1 cellular context compared by ENCODE assay signal in genomic region chr1:40315239-40315794, GRCh38.
TF ChIP-seq lines count a peak whose summit lies in the region.

No MANE protein-coding gene starts in this region.

TF ChIP-seq in H1, 55 proteins besides CTCF, POLR2A, EP300 and RAD21:
- no peak for TF ChIP-seq RXRA (IDR thresholded peaks at IDR 0.05; ENCODE audit: insufficient read depth, low read depth, low read length)
- TF ChIP-seq HDAC6 (IDR thresholded peaks at IDR 0.05; ENCODE audit: low read depth, low read length) = no peak
- no peak for TF ChIP-seq ZNF274 (IDR thresholded peaks at IDR 0.05; ENCODE audit: borderline replicate concordance, extremely low read depth, low read length)
- peak in 1 of 2 experiments; percentile 49; a peak in 1 of 4 replicates for TF ChIP-seq HDAC2 (IDR thresholded peaks at IDR 0.05; ENCODE audit: borderline replicate concordance in 1 of 2, low read depth in 2 of 2, low read length in 2 of 2)
- TF ChIP-seq TAF7 (optimal IDR thresholded peaks at IDR 0.05; ENCODE audit: borderline replicate concordance, low read depth, low read length) = no peak
- TF ChIP-seq TAF1 (IDR thresholded peaks at IDR 0.05; ENCODE audit: low read depth, low read length) = peak; percentile 67
- TF ChIP-seq TEAD4 (IDR thresholded peaks at IDR 0.05; ENCODE audit: low read depth, low read length) = no peak
- TF ChIP-seq CTBP2 (IDR thresholded peaks at IDR 0.05; ENCODE audit: borderline replicate concordance, insufficient read depth, insufficient read length, low read length) = no peak
- peak; percentile 40; the same call in 1 of the 2 replicates for TF ChIP-seq CREB1 (IDR thresholded peaks at IDR 0.05)
- 0 out of 2 replicates have a peak, but pooled peaks have one; percentile 53 for TF ChIP-seq YY1 (IDR thresholded peaks at IDR 0.05; ENCODE audit: low read depth, low read length)
- TF ChIP-seq, protein P1, sequence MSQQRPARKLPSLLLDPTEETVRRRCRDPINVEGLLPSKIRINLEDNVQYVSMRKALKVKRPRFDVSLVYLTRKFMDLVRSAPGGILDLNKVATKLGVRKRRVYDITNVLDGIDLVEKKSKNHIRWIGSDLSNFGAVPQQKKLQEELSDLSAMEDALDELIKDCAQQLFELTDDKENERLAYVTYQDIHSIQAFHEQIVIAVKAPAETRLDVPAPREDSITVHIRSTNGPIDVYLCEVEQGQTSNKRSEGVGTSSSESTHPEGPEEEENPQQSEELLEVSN (IDR thresholded peaks at IDR 0.05) = peak; percentile 53; the same call in 1 of the 2 replicates
- TF ChIP-seq RNF2 (IDR thresholded peaks at IDR 0.05; ENCODE audit: borderline replicate concordance, low read depth, low read length, missing control alignments, poor library complexity, severe bottlenecking) = no peak
- TF ChIP-seq SIX5 (IDR thresholded peaks at IDR 0.05; ENCODE audit: low read depth, low read length) = no peak
- TF ChIP-seq EGR1 (IDR thresholded peaks at IDR 0.05; ENCODE audit: borderline replicate concordance, low read depth, low read length) = no peak
- no peak for TF ChIP-seq MAFK (IDR thresholded peaks at IDR 0.05; ENCODE audit: low read depth, low read length)
- no peak for TF ChIP-seq NRF1 (IDR thresholded peaks at IDR 0.05; ENCODE audit: low read depth, low read length)
- no peak for TF ChIP-seq PHF8 (conservative IDR thresholded peaks at IDR 0.05; ENCODE audit: low read depth, low read length)
- TF ChIP-seq FOSL1 (IDR thresholded peaks at IDR 0.05; ENCODE audit: insufficient read depth, low read depth, low read length) = no peak
- TF ChIP-seq TCF12 (IDR thresholded peaks at IDR 0.05; ENCODE audit: low read depth, low read length) = 0 out of 2 replicates have a peak, but pooled peaks have one; percentile 18
- peak; percentile 69; the same call in 1 of the 2 replicates for TF ChIP-seq GTF2F1 (IDR thresholded peaks at IDR 0.05; ENCODE audit: borderline replicate concordance, low read depth, low read length)
- no peak for TF ChIP-seq RBBP5 (IDR thresholded peaks at IDR 0.05; ENCODE audit: borderline replicate concordance, low read depth, low read length)
- TF ChIP-seq SRF (IDR thresholded peaks at IDR 0.05; ENCODE audit: low read depth, low read length) = no peak
- TF ChIP-seq BCL11A (IDR thresholded peaks at IDR 0.05; ENCODE audit: low read depth in 2 of 2, low read length in 2 of 2) = no peak
- TF ChIP-seq EZH2 (IDR thresholded peaks at IDR 0.05; ENCODE audit: low read depth, low read length, severe bottlenecking) = no peak
- no peak for TF ChIP-seq POLR2AphosphoS5 (IDR thresholded peaks at IDR 0.05; ENCODE audit: low read depth, low read length)
- TF ChIP-seq, protein P2, sequence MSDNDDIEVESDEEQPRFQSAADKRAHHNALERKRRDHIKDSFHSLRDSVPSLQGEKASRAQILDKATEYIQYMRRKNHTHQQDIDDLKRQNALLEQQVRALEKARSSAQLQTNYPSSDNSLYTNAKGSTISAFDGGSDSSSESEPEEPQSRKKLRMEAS (IDR thresholded peaks at IDR 0.05) = peak; percentile 83; the same call in 1 of the 2 replicates
- TF ChIP-seq SAP30 (IDR thresholded peaks at IDR 0.05; ENCODE audit: insufficient read depth, insufficient replicate concordance, low read length) = no peak
- TF ChIP-seq SP2 (IDR thresholded peaks at IDR 0.05; ENCODE audit: low read length) = no peak
- TF ChIP-seq, protein P3, sequence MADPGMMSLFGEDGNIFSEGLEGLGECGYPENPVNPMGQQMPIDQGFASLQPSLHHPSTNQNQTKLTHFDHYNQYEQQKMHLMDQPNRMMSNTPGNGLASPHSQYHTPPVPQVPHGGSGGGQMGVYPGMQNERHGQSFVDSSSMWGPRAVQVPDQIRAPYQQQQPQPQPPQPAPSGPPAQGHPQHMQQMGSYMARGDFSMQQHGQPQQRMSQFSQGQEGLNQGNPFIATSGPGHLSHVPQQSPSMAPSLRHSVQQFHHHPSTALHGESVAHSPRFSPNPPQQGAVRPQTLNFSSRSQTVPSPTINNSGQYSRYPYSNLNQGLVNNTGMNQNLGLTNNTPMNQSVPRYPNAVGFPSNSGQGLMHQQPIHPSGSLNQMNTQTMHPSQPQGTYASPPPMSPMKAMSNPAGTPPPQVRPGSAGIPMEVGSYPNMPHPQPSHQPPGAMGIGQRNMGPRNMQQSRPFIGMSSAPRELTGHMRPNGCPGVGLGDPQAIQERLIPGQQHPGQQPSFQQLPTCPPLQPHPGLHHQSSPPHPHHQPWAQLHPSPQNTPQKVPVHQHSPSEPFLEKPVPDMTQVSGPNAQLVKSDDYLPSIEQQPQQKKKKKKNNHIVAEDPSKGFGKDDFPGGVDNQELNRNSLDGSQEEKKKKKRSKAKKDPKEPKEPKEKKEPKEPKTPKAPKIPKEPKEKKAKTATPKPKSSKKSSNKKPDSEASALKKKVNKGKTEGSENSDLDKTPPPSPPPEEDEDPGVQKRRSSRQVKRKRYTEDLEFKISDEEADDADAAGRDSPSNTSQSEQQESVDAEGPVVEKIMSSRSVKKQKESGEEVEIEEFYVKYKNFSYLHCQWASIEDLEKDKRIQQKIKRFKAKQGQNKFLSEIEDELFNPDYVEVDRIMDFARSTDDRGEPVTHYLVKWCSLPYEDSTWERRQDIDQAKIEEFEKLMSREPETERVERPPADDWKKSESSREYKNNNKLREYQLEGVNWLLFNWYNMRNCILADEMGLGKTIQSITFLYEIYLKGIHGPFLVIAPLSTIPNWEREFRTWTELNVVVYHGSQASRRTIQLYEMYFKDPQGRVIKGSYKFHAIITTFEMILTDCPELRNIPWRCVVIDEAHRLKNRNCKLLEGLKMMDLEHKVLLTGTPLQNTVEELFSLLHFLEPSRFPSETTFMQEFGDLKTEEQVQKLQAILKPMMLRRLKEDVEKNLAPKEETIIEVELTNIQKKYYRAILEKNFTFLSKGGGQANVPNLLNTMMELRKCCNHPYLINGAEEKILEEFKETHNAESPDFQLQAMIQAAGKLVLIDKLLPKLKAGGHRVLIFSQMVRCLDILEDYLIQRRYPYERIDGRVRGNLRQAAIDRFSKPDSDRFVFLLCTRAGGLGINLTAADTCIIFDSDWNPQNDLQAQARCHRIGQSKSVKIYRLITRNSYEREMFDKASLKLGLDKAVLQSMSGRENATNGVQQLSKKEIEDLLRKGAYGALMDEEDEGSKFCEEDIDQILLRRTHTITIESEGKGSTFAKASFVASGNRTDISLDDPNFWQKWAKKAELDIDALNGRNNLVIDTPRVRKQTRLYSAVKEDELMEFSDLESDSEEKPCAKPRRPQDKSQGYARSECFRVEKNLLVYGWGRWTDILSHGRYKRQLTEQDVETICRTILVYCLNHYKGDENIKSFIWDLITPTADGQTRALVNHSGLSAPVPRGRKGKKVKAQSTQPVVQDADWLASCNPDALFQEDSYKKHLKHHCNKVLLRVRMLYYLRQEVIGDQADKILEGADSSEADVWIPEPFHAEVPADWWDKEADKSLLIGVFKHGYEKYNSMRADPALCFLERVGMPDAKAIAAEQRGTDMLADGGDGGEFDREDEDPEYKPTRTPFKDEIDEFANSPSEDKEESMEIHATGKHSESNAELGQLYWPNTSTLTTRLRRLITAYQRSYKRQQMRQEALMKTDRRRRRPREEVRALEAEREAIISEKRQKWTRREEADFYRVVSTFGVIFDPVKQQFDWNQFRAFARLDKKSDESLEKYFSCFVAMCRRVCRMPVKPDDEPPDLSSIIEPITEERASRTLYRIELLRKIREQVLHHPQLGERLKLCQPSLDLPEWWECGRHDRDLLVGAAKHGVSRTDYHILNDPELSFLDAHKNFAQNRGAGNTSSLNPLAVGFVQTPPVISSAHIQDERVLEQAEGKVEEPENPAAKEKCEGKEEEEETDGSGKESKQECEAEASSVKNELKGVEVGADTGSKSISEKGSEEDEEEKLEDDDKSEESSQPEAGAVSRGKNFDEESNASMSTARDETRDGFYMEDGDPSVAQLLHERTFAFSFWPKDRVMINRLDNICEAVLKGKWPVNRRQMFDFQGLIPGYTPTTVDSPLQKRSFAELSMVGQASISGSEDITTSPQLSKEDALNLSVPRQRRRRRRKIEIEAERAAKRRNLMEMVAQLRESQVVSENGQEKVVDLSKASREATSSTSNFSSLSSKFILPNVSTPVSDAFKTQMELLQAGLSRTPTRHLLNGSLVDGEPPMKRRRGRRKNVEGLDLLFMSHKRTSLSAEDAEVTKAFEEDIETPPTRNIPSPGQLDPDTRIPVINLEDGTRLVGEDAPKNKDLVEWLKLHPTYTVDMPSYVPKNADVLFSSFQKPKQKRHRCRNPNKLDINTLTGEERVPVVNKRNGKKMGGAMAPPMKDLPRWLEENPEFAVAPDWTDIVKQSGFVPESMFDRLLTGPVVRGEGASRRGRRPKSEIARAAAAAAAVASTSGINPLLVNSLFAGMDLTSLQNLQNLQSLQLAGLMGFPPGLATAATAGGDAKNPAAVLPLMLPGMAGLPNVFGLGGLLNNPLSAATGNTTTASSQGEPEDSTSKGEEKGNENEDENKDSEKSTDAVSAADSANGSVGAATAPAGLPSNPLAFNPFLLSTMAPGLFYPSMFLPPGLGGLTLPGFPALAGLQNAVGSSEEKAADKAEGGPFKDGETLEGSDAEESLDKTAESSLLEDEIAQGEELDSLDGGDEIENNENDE (IDR thresholded peaks at IDR 0.05; ENCODE audit: insufficient replicate concordance, low read length) = no peak
- no peak for TF ChIP-seq SUZ12 (IDR thresholded peaks at IDR 0.05; ENCODE audit: low read length)
- TF ChIP-seq POU5F1 (IDR thresholded peaks at IDR 0.05; ENCODE audit: low read depth, low read length) = no peak
- TF ChIP-seq, protein P4, sequence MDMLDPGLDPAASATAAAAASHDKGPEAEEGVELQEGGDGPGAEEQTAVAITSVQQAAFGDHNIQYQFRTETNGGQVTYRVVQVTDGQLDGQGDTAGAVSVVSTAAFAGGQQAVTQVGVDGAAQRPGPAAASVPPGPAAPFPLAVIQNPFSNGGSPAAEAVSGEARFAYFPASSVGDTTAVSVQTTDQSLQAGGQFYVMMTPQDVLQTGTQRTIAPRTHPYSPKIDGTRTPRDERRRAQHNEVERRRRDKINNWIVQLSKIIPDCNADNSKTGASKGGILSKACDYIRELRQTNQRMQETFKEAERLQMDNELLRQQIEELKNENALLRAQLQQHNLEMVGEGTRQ (IDR thresholded peaks at IDR 0.05; ENCODE audit: low read length) = no peak
- 0 out of 4 replicates have a peak, but pooled peaks have one; percentile 33 to 78 for TF ChIP-seq SIN3A (conservative IDR thresholded peaks at IDR 0.05 in 1 of 2, IDR thresholded peaks at IDR 0.05 in 1 of 2; ENCODE audit: low read depth in 1 of 2, low read length in 2 of 2)
- peak; percentile 65; the same call in 1 of the 2 replicates for TF ChIP-seq SP4 (IDR thresholded peaks at IDR 0.05; ENCODE audit: low read length)
- no peak for TF ChIP-seq JUN (IDR thresholded peaks at IDR 0.05; ENCODE audit: low read depth, low read length)
- TF ChIP-seq RFX5 (IDR thresholded peaks at IDR 0.05; ENCODE audit: borderline replicate concordance, low read depth, low read length) = no peak
- TF ChIP-seq GABPA (IDR thresholded peaks at IDR 0.05; ENCODE audit: borderline replicate concordance, insufficient read depth, low read length) = peak; percentile 40; the same call in 1 of the 2 replicates
- TF ChIP-seq, protein P5, sequence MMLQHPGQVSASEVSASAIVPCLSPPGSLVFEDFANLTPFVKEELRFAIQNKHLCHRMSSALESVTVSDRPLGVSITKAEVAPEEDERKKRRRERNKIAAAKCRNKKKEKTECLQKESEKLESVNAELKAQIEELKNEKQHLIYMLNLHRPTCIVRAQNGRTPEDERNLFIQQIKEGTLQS (IDR thresholded peaks at IDR 0.05; ENCODE audit: insufficient read depth, low read depth, low read length) = no peak
- no peak for TF ChIP-seq ASH2L (IDR thresholded peaks at IDR 0.05; ENCODE audit: low read length)
- no peak for TF ChIP-seq ATF2 (IDR thresholded peaks at IDR 0.05; ENCODE audit: low read length)
- TF ChIP-seq JUND (IDR thresholded peaks at IDR 0.05; ENCODE audit: low read length) = no peak
- TF ChIP-seq CBX5 (IDR thresholded peaks at IDR 0.05; ENCODE audit: low read depth, low read length) = no peak
- TF ChIP-seq TBP (IDR thresholded peaks at IDR 0.05; ENCODE audit: low read depth, low read length) = no peak
- peak; percentile 55 for TF ChIP-seq KDM4A (IDR thresholded peaks at IDR 0.05; ENCODE audit: low read depth, low read length, severe bottlenecking)
- peak; percentile 40; the same call in 1 of the 2 replicates for TF ChIP-seq CHD2 (IDR thresholded peaks at IDR 0.05; ENCODE audit: low read length)
- TF ChIP-seq SIRT6 (IDR thresholded peaks at IDR 0.05; ENCODE audit: low read length) = no peak
- no peak for TF ChIP-seq BACH1 (IDR thresholded peaks at IDR 0.05; ENCODE audit: low read length)
- no peak for TF ChIP-seq CEBPB (IDR thresholded peaks at IDR 0.05; ENCODE audit: low read depth, low read length)
- no peak for TF ChIP-seq NANOG (IDR thresholded peaks at IDR 0.05; ENCODE audit: insufficient read depth, low read depth, low read length, poor library complexity, severe bottlenecking)
- TF ChIP-seq CBX8 (IDR thresholded peaks at IDR 0.05; ENCODE audit: borderline replicate concordance, low read depth, low read length) = no peak
- TF ChIP-seq KDM1A (IDR thresholded peaks at IDR 0.05; ENCODE audit: borderline replicate concordance, low read length) = peak; percentile 56; the same call in 1 of the 2 replicates
- no peak for TF ChIP-seq BRCA1 (IDR thresholded peaks at IDR 0.05; ENCODE audit: low read depth, low read length)
TF ChIP-seq in H1: peak in this region for 14.
